1 cellular context compared by ENCODE assay signal in the genomic region with DNA sequence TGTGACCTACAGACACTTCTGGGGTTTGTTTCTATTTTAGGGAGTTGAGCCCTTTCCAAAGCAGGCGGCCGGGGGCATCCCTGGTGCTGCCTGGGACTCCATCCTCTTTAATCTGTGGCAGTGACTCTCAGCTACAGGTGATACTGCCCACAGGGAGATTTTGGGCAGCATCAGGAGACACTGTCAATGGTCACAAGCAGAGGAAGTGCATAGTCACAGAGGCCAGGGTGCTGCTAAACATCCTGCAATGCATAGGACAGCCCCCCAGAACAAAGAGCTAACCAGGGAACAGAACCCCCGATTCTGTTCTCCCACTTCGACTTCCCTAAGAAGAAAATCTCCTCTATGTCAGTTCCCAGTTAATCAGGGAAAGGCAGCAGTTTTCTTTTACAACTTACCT.
TF ChIP-seq lines count a peak whose summit lies in the region.

No MANE protein-coding gene starts in this region.

TF ChIP-seq in H1, 55 proteins besides CTCF, POLR2A, EP300 and RAD21 (continued from another document):
- TF ChIP-seq JUND (IDR thresholded peaks at IDR 0.05; ENCODE audit: low read length) (no peak), EGR1 (IDR thresholded peaks at IDR 0.05; ENCODE audit: borderline replicate concordance, low read depth, low read length) (no peak), CTBP2 (IDR thresholded peaks at IDR 0.05; ENCODE audit: borderline replicate concordance, insufficient read depth, insufficient read length, low read length) (no peak), CHD2 (IDR thresholded peaks at IDR 0.05; ENCODE audit: low read length) (no peak), RFX5 (IDR thresholded peaks at IDR 0.05; ENCODE audit: borderline replicate concordance, low read depth, low read length) (no peak), SIX5 (IDR thresholded peaks at IDR 0.05; ENCODE audit: low read depth, low read length) (no peak), HDAC6 (IDR thresholded peaks at IDR 0.05; ENCODE audit: low read depth, low read length) (no peak), KDM1A (IDR thresholded peaks at IDR 0.05; ENCODE audit: borderline replicate concordance, low read length) (no peak), MAFK (IDR thresholded peaks at IDR 0.05; ENCODE audit: low read depth, low read length) (no peak), GTF2F1 (IDR thresholded peaks at IDR 0.05; ENCODE audit: borderline replicate concordance, low read depth, low read length) (no peak), NRF1 (IDR thresholded peaks at IDR 0.05; ENCODE audit: low read depth, low read length) (no peak), TBP (IDR thresholded peaks at IDR 0.05; ENCODE audit: low read depth, low read length) (no peak)
